ENCODE assay signal across 8 cellular contexts in genomic region chrX:40644821-40645358, GRCh38. TPM values are rescaled to one million over a fixed set of nuclear protein-coding genes. Genes with fewer than 3 reads are reported as not detected.
DNase-seq lines count a peak whose midpoint lies in the region; TF ChIP-seq lines count a peak whose summit lies in the region.

No MANE protein-coding gene starts in this region.

- H3K36me3 ChIP-seq in rectal smooth muscle tissue (ENCODE audit: control insufficient read depth, insufficient read depth, low read length): no peaks in the 10 kb centered on the region

- peak overlapping the region; percentile 97 for H3K27ac Mint-ChIP-seq in HFFc6

- peak overlapping the region; percentile 90 for H3K4me3 Mint-ChIP-seq in HFFc6

- CTCF ChIA-PET in RWPE1 (lab: Yijun Ruan, JAX): no interaction called here

- H3K4me1 Mint-ChIP-seq in HFFc6 (ENCODE audit: low read depth): peaks cover 34% of the 10 kb centered on the region

- POLR2A ChIA-PET in RWPE1 (lab: Yijun Ruan, JAX; ENCODE audit: low non-redundant PET): interaction anchor here (0.6 kb wide), 1 partner anchor 47 kb away, joined by 4 read pairs; no protein-coding TSS in a partner anchor

- H3K27me3 ChIP-seq in rectal smooth muscle tissue (ENCODE audit: control insufficient read depth, insufficient read depth, low read length): no peaks in the 10 kb centered on the region

- H3K36me3 Mint-ChIP-seq in HFFc6 (ENCODE audit: low read depth): peaks cover 25% of the 10 kb centered on the region

- peak overlapping the region; percentile 61 for H3K4me3 ChIP-seq in rectal smooth muscle tissue (ENCODE audit: low read length)

- H3K4me1 ChIP-seq in rectal smooth muscle tissue (ENCODE audit: control insufficient read depth, insufficient read depth, low read length): peaks cover 6% of the 10 kb centered on the region

- no peak overlapping the region for H3K9ac ChIP-seq in rectal smooth muscle tissue (ENCODE audit: low read length)

- DNase-seq in GDM1 (lab: John Stamatoyannopoulos, UW) (peak; percentile 47), HFFc6 (peak; percentile 41), RWPE1 (ENCODE audit: low spot score) (peak; percentile 26), glomerular visceral epithelial cell (ENCODE audit: extremely low spot score) (peak; percentile 60), NCI-H2196 treated with DMSO at 0.1 percent for 48 hours (lab: John Stamatoyannopoulos, UW; ENCODE audit: unreplicated experiment) (no peak), NCI-H774 (lab: John Stamatoyannopoulos, UW) (no peak)
- DNase-seq in activated naive CD4-positive, alpha-beta T cell treated with anti-CD3 and anti-CD28 coated beads, Interleukin-2, amount 50 U/mL, for 16 hours: peak; percentile 12

- TF ChIP-seq CTCF in HFFc6 (IDR thresholded peaks at IDR 0.05) (no peak), RWPE1 (conservative IDR thresholded peaks at IDR 0.05; ENCODE audit: low read depth) (no peak)

- no peaks in the 10 kb centered on the region for H3K9me3 Mint-ChIP-seq in HFFc6

- peak overlapping the region; percentile 81 for H3K27ac ChIP-seq in RWPE1
- H3K27ac ChIP-seq in rectal smooth muscle tissue (ENCODE audit: low read depth, low read length): peak overlapping the region; percentile 61

- no peaks in the 10 kb centered on the region for H3K27me3 Mint-ChIP-seq in HFFc6 (ENCODE audit: insufficient read depth)

RNA-seq across cellular contexts. Expression of gene CXorf38, which starts 2.5 kb away (rescaled TPM):
- total RNA-seq in HFFc6 (2021; fragmentation: NEBNext Ultra II Directional; extraction: Animal tissue kit (Norgen Biotek cat#: 25700)): 10 to 100 TPM; 10.6 to 11.6 (median 11.2) TPM

RNA-seq across cellular contexts. Expression of gene MPC1L, which starts 21.7 kb away (rescaled TPM):
- total RNA-seq in HFFc6 (2021; fragmentation: NEBNext Ultra II Directional; extraction: Animal tissue kit (Norgen Biotek cat#: 25700)): not detected

Comparison
In these comparisons a context has a peak if more than half of its experiments do, and no peak if none do; other contexts are left out.
1. DNase-seq: peak in GDM1 (single experiment), HFFc6 (single experiment), RWPE1 (single experiment), activated naive CD4-positive, alpha-beta T cell treated with anti-CD3 and anti-CD28 coated beads, Interleukin-2, amount 50 U/mL, for 16 hours (single experiment) and glomerular visceral epithelial cell (single experiment); none in NCI-H2196 treated with DMSO at 0.1 percent for 48 hours (single experiment) and NCI-H774 (single experiment).